Comparison of ENCODE assay signal across 14 cellular contexts in the genomic region with DNA sequence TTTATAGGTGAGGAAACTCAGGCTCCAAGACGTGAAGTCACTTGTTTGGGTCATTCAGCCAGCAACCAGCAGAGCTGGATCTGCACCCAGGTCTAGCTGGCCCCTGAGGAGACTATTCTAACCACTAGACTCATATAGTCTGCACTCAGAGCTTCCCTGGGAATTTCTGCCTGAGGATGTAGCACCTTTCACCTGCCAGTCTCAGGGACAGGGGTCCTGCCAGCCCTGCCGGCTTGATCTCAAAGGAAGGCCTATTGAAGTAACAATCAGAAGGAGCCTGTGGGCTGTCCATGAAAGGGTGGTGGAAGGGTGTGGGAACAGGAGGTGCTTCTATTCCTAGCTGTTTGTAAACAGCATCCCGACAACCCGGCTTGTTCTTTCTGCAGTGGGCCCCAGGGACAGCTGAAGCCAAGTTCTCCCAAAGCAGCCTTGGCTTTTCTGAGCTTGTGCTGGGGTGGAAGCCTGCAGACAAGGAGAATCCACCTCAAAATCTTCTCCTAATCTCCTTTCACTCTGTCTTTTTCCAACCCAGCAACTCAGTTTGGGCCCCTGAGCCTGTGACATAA. TPM values are rescaled to one million over a fixed set of nuclear protein-coding genes. Genes with fewer than 3 reads are reported as not detected.
DNase-seq lines count a peak whose midpoint lies in the region; ATAC-seq and TF ChIP-seq lines count a peak whose summit lies in the region.
"Had no signal": no experiment of that assay in that cellular context is flagged by ENCODE, and none has a peak within 500 bp of the region (broad histone marks: within the 10 kb centered on the region; RNA-seq: fewer than 3 reads in every experiment).

No MANE protein-coding gene starts in this region.

- H3K4me1 ChIP-seq in muscle layer of colon (ENCODE audit: insufficient read depth, low read length) = peaks cover 44% of the 10 kb centered on the region
- H3K4me1 ChIP-seq in testis = peaks cover 20% of the 10 kb centered on the region
- H3K4me1 ChIP-seq in CD4-positive, alpha-beta memory T cell (ENCODE audit: insufficient read depth, low read length) = no peaks in the 10 kb centered on the region

- 42 to 65% methylated on average over 3 to 4 of the region's 4 CpGs for WGBS in testis, 2 donors

- intact Hi-C loops in testis (cut with DNase I; ENCODE audit: low total_unique reads) = no loop called here
- intact Hi-C loops in CD4-positive, alpha-beta memory T cell (cut with micrococcal nuclease) = no loop called here

- no peak for TF ChIP-seq POLR2A in testis (IDR thresholded peaks at IDR 0.05)

- no peaks in the 10 kb centered on the region for H3K36me3 Mint-ChIP-seq in CD4-positive, alpha-beta memory T cell

- H3K9ac ChIP-seq in muscle layer of colon (ENCODE audit: low read length) = peak overlapping the region; percentile 66

- ATAC-seq in esophagus mucosa (peak; percentile 28), HG03571 (IDR thresholded peaks at IDR 0.05; ENCODE audit: unreplicated experiment) (no peak)
- ATAC-seq: activated naive CD8-positive, alpha-beta T cell treated with anti-CD3 and anti-CD28 coated beads, Interleukin-2, amount 50 U/mL, for 24 hours had no signal

- POLR2A ChIA-PET in CD4-positive, alpha-beta memory T cell (lab: Charles Lee; ENCODE audit: partially characterized antibody) = no interaction called here

- peaks cover 4 to 21% of the 10 kb centered on the region in 2 donors for H3K27me3 Mint-ChIP-seq in CD4-positive, alpha-beta memory T cell

- in situ Hi-C loops in ACHN (cut with HindIII; ENCODE audit: low pct_ligation_motif_present, low pct_unique_long_range_greater_than_20kb, low sequenced_read_pairs) = no loop called here

- H3K27ac ChIP-seq in muscle layer of colon (ENCODE audit: low read depth, low read length) = peak overlapping the region; percentile 65
- H3K27ac ChIP-seq in testis = peak overlapping the region; percentile 67 to 90
- H3K27ac ChIP-seq in CD4-positive, alpha-beta memory T cell (ENCODE audit: low read depth, low read length) = no peak overlapping the region

- H3K9me3 ChIP-seq in muscle layer of colon (ENCODE audit: low read length) = no peaks in the 10 kb centered on the region
- H3K9me3 ChIP-seq in testis = no peaks in the 10 kb centered on the region
- no peaks in the 10 kb centered on the region for H3K9me3 ChIP-seq in CD4-positive, alpha-beta memory T cell (ENCODE audit: control insufficient read depth in 1 of 2, low read length in 2 of 2)

- no peak overlapping the region for H3K27ac Mint-ChIP-seq in CD4-positive, alpha-beta memory T cell
- H3K27ac Mint-ChIP-seq: activated naive CD8-positive, alpha-beta T cell treated with anti-CD3 and anti-CD28 coated beads, Interleukin-2, amount 50 U/mL, for 24 hours had no signal

- H3K4me1 Mint-ChIP-seq in CD4-positive, alpha-beta memory T cell = no peaks in the 10 kb centered on the region
- H3K4me1 Mint-ChIP-seq: activated naive CD8-positive, alpha-beta T cell treated with anti-CD3 and anti-CD28 coated beads, Interleukin-2, amount 50 U/mL, for 24 hours had no signal

- TF ChIP-seq CTCF in testis (IDR thresholded peaks at IDR 0.05) = no peak

- CTCF ChIA-PET in CD4-positive, alpha-beta memory T cell (lab: Charles Lee; ENCODE audit: partially characterized antibody) = no interaction called here

- H3K27me3 ChIP-seq in muscle layer of colon (ENCODE audit: control insufficient read depth in 1 of 2, insufficient read depth in 2 of 2, low read length in 2 of 2) = no peaks in the 10 kb centered on the region
- H3K27me3 ChIP-seq in testis = no peaks in the 10 kb centered on the region
- H3K27me3 ChIP-seq in CD4-positive, alpha-beta memory T cell (ENCODE audit: insufficient read depth, low read length) = no peaks in the 10 kb centered on the region

- peaks cover 0 to 2% (median 0%) of the 10 kb centered on the region in 8 donors for H3K9me3 Mint-ChIP-seq in CD4-positive, alpha-beta memory T cell
- H3K9me3 Mint-ChIP-seq: activated naive CD8-positive, alpha-beta T cell treated with anti-CD3 and anti-CD28 coated beads, Interleukin-2, amount 50 U/mL, for 24 hours had no signal

- H3K4me3 ChIP-seq in muscle layer of colon (ENCODE audit: low read depth in 1 of 2, low read length in 2 of 2) (peak overlapping the region in 1 of 2 donors; percentile 11), testis (no peak overlapping the region)
- H3K4me3 ChIP-seq in CD4-positive, alpha-beta memory T cell (ENCODE audit: low read length in 2 of 2) = no peak overlapping the region
- H3K4me3 ChIP-seq: skin epidermis had no signal

- H3K4me3 Mint-ChIP-seq in CD4-positive, alpha-beta memory T cell = no peak overlapping the region
- H3K4me3 Mint-ChIP-seq: activated naive CD8-positive, alpha-beta T cell treated with anti-CD3 and anti-CD28 coated beads, Interleukin-2, amount 50 U/mL, for 24 hours had no signal

- DNase-seq in NCI-H82 treated with DMSO at 0.1 percent for 48 hours (lab: John Stamatoyannopoulos, UW; ENCODE audit: unreplicated experiment) = peak; percentile 93
- DNase-seq in testis = peak; percentile 77
- DNase-seq in ACHN = no peak
- DNase-seq in CD4-positive, alpha-beta memory T cell = no peak
- no peak for DNase-seq in AG20443 (ENCODE audit: low spot score)
- DNase-seq: activated CD4-positive, CD25-positive, alpha-beta regulatory T cell treated with anti-CD3 and anti-CD28 coated beads, Interleukin-2, amount 50 U/mL, for 72 hours; activated naive CD8-positive, alpha-beta T cell treated with anti-CD3 and anti-CD28 coated beads, Interleukin-2, amount 50 U/mL, for 24 hours; DMS53 had no signal

- H3K36me3 ChIP-seq in muscle layer of colon (ENCODE audit: insufficient read depth, low read length) (peaks cover 22% of the 10 kb centered on the region), testis (ENCODE audit: low read depth, missing control alignments) (no peaks in the 10 kb centered on the region)
- no peaks in the 10 kb centered on the region for H3K36me3 ChIP-seq in CD4-positive, alpha-beta memory T cell (ENCODE audit: insufficient read depth, low read length)

RNA-seq across cellular contexts. Expression of gene LMOD1, which starts 7.8 kb away (rescaled TPM):
- total RNA-seq in esophagus mucosa = 4.1 TPM
- total RNA-seq in testis = 10 to 100 TPM; 31.4 to 46.3 TPM
- polyA plus RNA-seq in testis (ENCODE audit: insufficient read depth, low read depth, low replicate concordance) = 39.4 TPM
- total RNA-seq in CD4-positive, alpha-beta memory T cell = not detected
- not detected for polyA plus RNA-seq in CD4-positive, alpha-beta memory T cell
- total RNA-seq: mononuclear cell; T-helper 1 cell treated with Interleukin-12 subunit alpha and Interleukin-12 subunit beta and Interleukin-4 antibody, amounts not matched to agents 30 ng/mL and 1 ng/mL, for 36 hours had no signal

RNA-seq across cellular contexts. Expression of gene TIMM17A, which starts 16.8 kb away (rescaled TPM):
- total RNA-seq in esophagus mucosa (36.3 TPM), testis (10 to 100 TPM; 22.7 to 24.7 TPM)
- polyA plus RNA-seq in testis (ENCODE audit: insufficient read depth, low read depth, low replicate concordance) = 42.5 TPM
- 10 to 100 TPM; 26.0 to 27.1 TPM for total RNA-seq in CD4-positive, alpha-beta memory T cell
- polyA plus RNA-seq in CD4-positive, alpha-beta memory T cell = 10 to 100 TPM; 28.4 to 29.2 TPM

RNA-seq across cellular contexts. Expression of gene RNPEP, which starts 43.9 kb away (rescaled TPM):
- 89.6 TPM for total RNA-seq in esophagus mucosa
- 10 to 100 TPM; 55.4 to 58.1 TPM for total RNA-seq in testis
- 60.4 TPM for polyA plus RNA-seq in testis (ENCODE audit: insufficient read depth, low read depth, low replicate concordance)
- total RNA-seq in CD4-positive, alpha-beta memory T cell = 10 to 100 TPM; 25.9 to 29.1 TPM
- polyA plus RNA-seq in CD4-positive, alpha-beta memory T cell = 10 to 100 TPM; 30.3 to 41.4 TPM

RNA-seq across cellular contexts. Expression of gene SHISA4, which starts 49.8 kb away (rescaled TPM):
- total RNA-seq in esophagus mucosa (1.2 TPM), testis (10 to 100 TPM; 45.5 to 48.0 TPM)
- polyA plus RNA-seq in testis (ENCODE audit: insufficient read depth, low read depth, low replicate concordance) = 32.6 TPM
- under 1 TPM; 0.58 to 0.94 TPM for total RNA-seq in CD4-positive, alpha-beta memory T cell
- under 1 TPM in 1 of 2 donors, not detected in 1; 0.59 TPM for polyA plus RNA-seq in CD4-positive, alpha-beta memory T cell

Comparison
In these comparisons a context has a peak if more than half of its experiments do, and no peak if none do; other contexts are left out.
1. DNase-seq: peak in NCI-H82 treated with DMSO at 0.1 percent for 48 hours (single experiment) and testis (single experiment); none in ACHN (single experiment), CD4-positive, alpha-beta memory T cell (0 of 5) and AG20443 (single experiment).